ENCODE assay signal across 5 cellular contexts in genomic region chr17:67645195-67645594, GRCh38.
DNase-seq lines count a peak whose midpoint lies in the region; ATAC-seq, FAIRE-seq and TF ChIP-seq lines count a peak whose summit lies in the region.
"Not testable (repeated sequence)": the region's sequence is repeated elsewhere in the genome, so short reads cannot be mapped to it uniquely, and the experiment has no call there.

No MANE protein-coding gene starts in this region.

- RAD21 ChIA-PET in GM12878 (lab: Charles Lee; ENCODE audit: unreplicated experiment): interaction anchor here (0.7 to 7.3 kb wide), 7 partner anchors 10 to 153 kb away, joined by 3 to 58 read pairs (median 5); no protein-coding TSS in a partner anchor

- H4K20me1 ChIP-seq in GM12878 (ENCODE audit: control insufficient read depth, insufficient read depth): not testable (repeated sequence)

- peaks cover 41% of the 10 kb centered on the region for H3K4me1 ChIP-seq in GM12878 (ENCODE audit: control insufficient read depth, insufficient read depth, low read length)
- peaks cover 10% of the 10 kb centered on the region for H3K4me1 ChIP-seq in mesendoderm (ENCODE audit: control insufficient read depth, low read depth, low read length)

- H2AFZ ChIP-seq in GM12878 (ENCODE audit: control insufficient read depth, low read depth, low read length): not testable (repeated sequence)

- not testable (repeated sequence) for H3K79me1 ChIP-seq in mesendoderm (ENCODE audit: low read length)

- H3K36me3 ChIP-seq in GM12878 (ENCODE audit: control insufficient read depth in 2 of 2, insufficient read depth in 2 of 2, low read length in 1 of 2); mesendoderm (ENCODE audit: control insufficient read depth, insufficient read depth, low read length): not testable (repeated sequence)

- H3K79me2 ChIP-seq in GM12878 (ENCODE audit: control insufficient read depth, insufficient read depth, low read length); mesendoderm (ENCODE audit: control insufficient read depth, insufficient read depth, low read length): not testable (repeated sequence)

- POLR2A ChIA-PET in WTC11 (lab: Charles Lee): not testable (repeated sequence)
- POLR2A ChIA-PET in GM12878 (lab: Charles Lee): interaction anchor here (0.6 to 1.6 kb wide), 8 partner anchors 10 to 61 kb away, joined by 3 to 7 read pairs (median 4); no protein-coding TSS in a partner anchor

- not testable (repeated sequence) for H3K56ac ChIP-seq in mesendoderm (ENCODE audit: low read length)

- in situ Hi-C loops in GM12878 (cut with MboI): loop anchor here (25.0 kb wide), 1 partner anchor 933 kb away; no protein-coding TSS in a partner anchor

- TF ChIP-seq POLR2A in GM12878 (IDR thresholded peaks at IDR 0.05; ENCODE audit: low read depth, low read length): not testable (repeated sequence)

- ATAC-seq in WTC11; activated T-helper 17 cell treated with anti-CD3 and anti-CD28 coated beads, Interleukin-2, amount 50 U/mL, for 72 hours (replicated peaks); GM12878: not testable (repeated sequence)

- 0 out of 2 replicates have a peak overlapping the region, but pooled peaks have one; percentile 24 for H3K27ac Mint-ChIP-seq in WTC11
- peak overlapping the region; percentile 33 for H3K27ac Mint-ChIP-seq in activated T-helper 17 cell treated with anti-CD3 and anti-CD28 coated beads, Interleukin-2, amount 50 U/mL, for 72 hours

- H2BK5ac ChIP-seq in mesendoderm (ENCODE audit: low read length): not testable (repeated sequence)

- not testable (repeated sequence) for H3K18ac ChIP-seq in mesendoderm (ENCODE audit: low read length)

- not testable (repeated sequence) for H3K36me3 Mint-ChIP-seq in WTC11; activated T-helper 17 cell treated with anti-CD3 and anti-CD28 coated beads, Interleukin-2, amount 50 U/mL, for 72 hours (ENCODE audit: low read depth)

- not testable (repeated sequence) for H3K23ac ChIP-seq in mesendoderm (ENCODE audit: low read length)

- BruUV-seq in GM12878 (replicated peaks; lab: Mats Ljungman, UMichigan): not testable (repeated sequence)

- not testable (repeated sequence) for H2BK120ac ChIP-seq in mesendoderm (ENCODE audit: low read depth, low read length)

- not testable (repeated sequence) for H3K27ac ChIP-seq in GM12878 (ENCODE audit: control insufficient read depth, insufficient read depth); mesendoderm (ENCODE audit: low read depth, low read length)

- H3K9me3 ChIP-seq in GM12878 (replicated peaks; ENCODE audit: control insufficient read depth, insufficient read depth, low read length): not testable (repeated sequence)

- not testable (repeated sequence) for H4K5ac ChIP-seq in mesendoderm (ENCODE audit: low read length)

- H3K4me1 Mint-ChIP-seq in WTC11; activated T-helper 17 cell treated with anti-CD3 and anti-CD28 coated beads, Interleukin-2, amount 50 U/mL, for 72 hours: not testable (repeated sequence)

- 90% methylated on average over 7 of the region's 8 CpGs for WGBS in GM12878 (ENCODE audit: insufficient coverage, insufficient replicate concordance, low lambda C conversion rate, missing lambda C conversion rate)
- WGBS in mesendoderm (ENCODE audit: extremely low coverage, insufficient coverage, low lambda C conversion rate): no CpG with 5 or more reads among the region's 8 CpGs

- intact Hi-C loops in GM12878 (cut with micrococcal nuclease; ENCODE audit: unreplicated experiment): not testable (repeated sequence)

- H3K4me3 ChIP-seq in GM12878; mesendoderm (ENCODE audit: low read length): not testable (repeated sequence)

- not testable (repeated sequence) for H2BK15ac ChIP-seq in mesendoderm (replicated peaks; ENCODE audit: low read depth)

- CTCF ChIA-PET in WTC11 (lab: Charles Lee): interaction anchor here (0.7 to 1.4 kb wide), 2 partner anchors 310 to 433 kb away, joined by 3 read pairs; no protein-coding TSS in a partner anchor
- CTCF ChIA-PET in GM12878 (lab: Yijun Ruan, JAX): interaction anchor here (0.6 to 9.2 kb wide), 8 partner anchors 11 to 270 kb away, joined by 3 to 75 read pairs (median 6); no protein-coding TSS in a partner anchor

- not testable (repeated sequence) for FAIRE-seq in GM12878 (lab: Jason Lieb, UNC)

- SMC1A ChIA-PET in GM12878 (lab: Charles Lee; ENCODE audit: uncharacterized antibody, unreplicated experiment): interaction anchor here (0.8 to 10.7 kb wide), 9 partner anchors 13 to 266 kb away, joined by 3 to 156 read pairs (median 13); no protein-coding TSS in a partner anchor

- H3K9ac ChIP-seq in GM12878 (ENCODE audit: control insufficient read depth, insufficient read depth, low read length); mesendoderm (ENCODE audit: low read length): not testable (repeated sequence)

- H3K4me2 ChIP-seq in GM12878 (ENCODE audit: control insufficient read depth, insufficient read depth); mesendoderm (ENCODE audit: low read length): not testable (repeated sequence)

- H4K8ac ChIP-seq in mesendoderm (ENCODE audit: low read depth, low read length): not testable (repeated sequence)

- TF ChIP-seq RAD21 in GM12878 (IDR thresholded peaks at IDR 0.05; ENCODE audit: insufficient read depth, low read depth, low read length): not testable (repeated sequence)

- H3K27me3 ChIP-seq in GM12878 (replicated peaks in 1 of 2; ENCODE audit: control insufficient read depth in 2 of 2, insufficient read depth in 2 of 2, low read length in 1 of 2); mesendoderm (ENCODE audit: insufficient read depth, low read length, poor library complexity): not testable (repeated sequence)

- not testable (repeated sequence) for TF ChIP-seq EP300 in GM12878 (IDR thresholded peaks at IDR 0.05; ENCODE audit: borderline replicate concordance in 1 of 2, control insufficient read depth in 1 of 2, low read depth in 2 of 2, low read length in 2 of 2)

- not testable (repeated sequence) for TF ChIP-seq CTCF in WTC11 (IDR thresholded peaks at IDR 0.05); GM12878 (IDR thresholded peaks at IDR 0.05 in 2 of 3, conservative IDR thresholded peaks at IDR 0.05 in 1 of 3; ENCODE audit: control insufficient read depth in 2 of 3, extremely low read depth in 1 of 3, insufficient read depth in 1 of 3, low read depth in 3 of 3, low read length in 3 of 3)

- not testable (repeated sequence) for H3K9me3 Mint-ChIP-seq in WTC11; activated T-helper 17 cell treated with anti-CD3 and anti-CD28 coated beads, Interleukin-2, amount 50 U/mL, for 72 hours

- H3K4me3 Mint-ChIP-seq in WTC11; activated T-helper 17 cell treated with anti-CD3 and anti-CD28 coated beads, Interleukin-2, amount 50 U/mL, for 72 hours: not testable (repeated sequence)

- DNase-seq in NCI-H82 (lab: John Stamatoyannopoulos, UW): peak; percentile 26
- not testable (repeated sequence) for DNase-seq in WTC11 (ENCODE audit: low spot score); GM12878 (ENCODE audit: low read depth, low spot score)
- DNase-seq in mesendoderm: peak; percentile 73

- H2AK5ac ChIP-seq in mesendoderm (ENCODE audit: low read length): not testable (repeated sequence)

- H3K4ac ChIP-seq in mesendoderm (ENCODE audit: low read depth, low read length): not testable (repeated sequence)

- not testable (repeated sequence) for H3K27me3 Mint-ChIP-seq in WTC11 (ENCODE audit: low read depth); activated T-helper 17 cell treated with anti-CD3 and anti-CD28 coated beads, Interleukin-2, amount 50 U/mL, for 72 hours

TF ChIP-seq in GM12878, 131 proteins besides CTCF, POLR2A, EP300 and RAD21:
- TF ChIP-seq PKNOX1 (IDR thresholded peaks at IDR 0.05): peak; percentile 83
- TF ChIP-seq, protein P1, sequence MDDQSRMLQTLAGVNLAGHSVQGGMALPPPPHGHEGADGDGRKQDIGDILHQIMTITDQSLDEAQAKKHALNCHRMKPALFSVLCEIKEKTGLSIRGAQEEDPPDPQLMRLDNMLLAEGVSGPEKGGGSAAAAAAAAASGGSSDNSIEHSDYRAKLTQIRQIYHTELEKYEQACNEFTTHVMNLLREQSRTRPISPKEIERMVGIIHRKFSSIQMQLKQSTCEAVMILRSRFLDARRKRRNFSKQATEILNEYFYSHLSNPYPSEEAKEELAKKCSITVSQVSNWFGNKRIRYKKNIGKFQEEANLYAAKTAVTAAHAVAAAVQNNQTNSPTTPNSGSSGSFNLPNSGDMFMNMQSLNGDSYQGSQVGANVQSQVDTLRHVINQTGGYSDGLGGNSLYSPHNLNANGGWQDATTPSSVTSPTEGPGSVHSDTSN (IDR thresholded peaks at IDR 0.05; ENCODE audit: insufficient replicate concordance, low read depth, low read length): peak; percentile 24
